8 cellular contexts compared by ENCODE assay signal in the genomic region with DNA sequence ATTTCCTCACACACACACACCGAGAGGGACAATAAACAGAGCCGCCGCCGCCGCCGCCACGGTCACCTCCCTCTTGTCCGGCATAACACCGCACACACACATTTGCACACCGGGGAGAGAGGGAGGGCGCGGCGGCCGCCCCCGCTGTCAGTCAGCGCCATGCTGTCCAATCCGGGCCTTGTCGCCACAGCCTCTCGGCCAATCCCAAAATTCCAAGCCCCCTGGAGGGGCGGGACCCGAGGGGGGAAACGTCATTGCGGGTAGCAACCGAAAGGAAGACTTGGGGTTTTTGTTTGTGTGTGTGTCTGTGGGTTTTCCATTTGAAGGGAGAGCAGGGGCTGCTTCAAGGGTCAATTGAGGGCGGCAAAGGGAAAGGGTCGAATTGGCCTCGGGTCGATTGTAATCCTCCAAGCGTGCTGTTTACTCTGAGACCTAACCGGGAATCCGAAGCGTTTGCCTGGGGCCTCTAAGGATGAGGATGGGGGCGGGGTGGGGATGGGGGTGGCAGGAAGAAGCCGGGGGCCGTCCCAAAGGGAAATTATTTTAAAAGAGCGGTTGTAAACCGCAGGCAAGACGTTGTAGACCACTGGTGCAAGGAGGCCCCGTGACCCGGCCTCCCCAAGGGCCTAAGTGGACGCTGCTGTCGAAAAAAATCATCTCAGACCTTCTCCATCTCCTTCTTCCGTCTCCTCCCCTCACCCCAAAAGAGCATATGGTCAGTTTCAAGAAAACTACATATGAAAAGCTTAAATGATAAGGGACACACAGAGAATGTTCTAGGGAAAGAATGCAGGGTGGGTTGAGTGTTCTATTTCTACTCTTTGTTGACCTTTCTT. TPM values are rescaled to one million over a fixed set of nuclear protein-coding genes. Genes with fewer than 3 reads are reported as not detected.
DNase-seq lines count a peak whose midpoint lies in the region; ATAC-seq and FAIRE-seq lines count a peak whose summit lies in the region.

A gene with protein sequence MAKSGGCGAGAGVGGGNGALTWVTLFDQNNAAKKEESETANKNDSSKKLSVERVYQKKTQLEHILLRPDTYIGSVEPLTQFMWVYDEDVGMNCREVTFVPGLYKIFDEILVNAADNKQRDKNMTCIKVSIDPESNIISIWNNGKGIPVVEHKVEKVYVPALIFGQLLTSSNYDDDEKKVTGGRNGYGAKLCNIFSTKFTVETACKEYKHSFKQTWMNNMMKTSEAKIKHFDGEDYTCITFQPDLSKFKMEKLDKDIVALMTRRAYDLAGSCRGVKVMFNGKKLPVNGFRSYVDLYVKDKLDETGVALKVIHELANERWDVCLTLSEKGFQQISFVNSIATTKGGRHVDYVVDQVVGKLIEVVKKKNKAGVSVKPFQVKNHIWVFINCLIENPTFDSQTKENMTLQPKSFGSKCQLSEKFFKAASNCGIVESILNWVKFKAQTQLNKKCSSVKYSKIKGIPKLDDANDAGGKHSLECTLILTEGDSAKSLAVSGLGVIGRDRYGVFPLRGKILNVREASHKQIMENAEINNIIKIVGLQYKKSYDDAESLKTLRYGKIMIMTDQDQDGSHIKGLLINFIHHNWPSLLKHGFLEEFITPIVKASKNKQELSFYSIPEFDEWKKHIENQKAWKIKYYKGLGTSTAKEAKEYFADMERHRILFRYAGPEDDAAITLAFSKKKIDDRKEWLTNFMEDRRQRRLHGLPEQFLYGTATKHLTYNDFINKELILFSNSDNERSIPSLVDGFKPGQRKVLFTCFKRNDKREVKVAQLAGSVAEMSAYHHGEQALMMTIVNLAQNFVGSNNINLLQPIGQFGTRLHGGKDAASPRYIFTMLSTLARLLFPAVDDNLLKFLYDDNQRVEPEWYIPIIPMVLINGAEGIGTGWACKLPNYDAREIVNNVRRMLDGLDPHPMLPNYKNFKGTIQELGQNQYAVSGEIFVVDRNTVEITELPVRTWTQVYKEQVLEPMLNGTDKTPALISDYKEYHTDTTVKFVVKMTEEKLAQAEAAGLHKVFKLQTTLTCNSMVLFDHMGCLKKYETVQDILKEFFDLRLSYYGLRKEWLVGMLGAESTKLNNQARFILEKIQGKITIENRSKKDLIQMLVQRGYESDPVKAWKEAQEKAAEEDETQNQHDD (N-terminal part only) (minus strand): TSS at position 98 of the 836 bp plus-strand sequence. CDS start 610 bp downstream, outside the sequence.

- intact Hi-C loops in aorta (cut with DNase I) = loop anchor here (5.0 kb wide), 2 partner anchors 122 to 127 kb away; a partner anchor contains a TSS

- DNase-seq in GM18507 (ENCODE audit: extremely low spot score, insufficient read length, low read depth) (peak; percentile 92), NCI-H2029 treated with DMSO at 0.1 percent for 48 hours (lab: John Stamatoyannopoulos, UW) (peak; percentile 84), T1000 (lab: John Stamatoyannopoulos, UW) (peak; percentile 93), astrocyte of the hippocampus (ENCODE audit: low read depth, low spot score) (peak; percentile 99), hepatic stellate cell (ENCODE audit: low spot score) (peak; percentile 99), aorta (peak; percentile 97)

- 1% methylated on average over 43 of the region's 43 CpGs for WGBS in aorta, 2 donors

- FAIRE-seq in GM18507 (lab: Jason Lieb, UNC) = peak; percentile 97

- H3K36me3 ChIP-seq in rectal smooth muscle tissue (ENCODE audit: control insufficient read depth, insufficient read depth, low read length) (no peaks in the 10 kb centered on the region), aorta (ENCODE audit: control insufficient read depth in 1 of 2, insufficient read depth in 2 of 2, low read length in 1 of 2) (no peaks in the 10 kb centered on the region)

- H3K4me3 ChIP-seq in rectal smooth muscle tissue (ENCODE audit: low read length) (peak within 1 kb of the TSS; percentile 92), aorta (ENCODE audit: low read length in 2 of 2) (peak within 1 kb of the TSS; percentile 80 to 95)

- H3K27me3 ChIP-seq in rectal smooth muscle tissue (ENCODE audit: control insufficient read depth, insufficient read depth, low read length) (no peaks in the 10 kb centered on the region), aorta (ENCODE audit: control insufficient read depth in 1 of 2, insufficient read depth in 2 of 2, low read length in 1 of 2) (no peaks in the 10 kb centered on the region)

- peak; percentile 87 for ATAC-seq in HG02981 (IDR thresholded peaks at IDR 0.05; ENCODE audit: unreplicated experiment)
- ATAC-seq in aorta (ENCODE audit: low FRiP score) = peak; percentile 99

- peaks cover 9% of the 10 kb centered on the region for H3K4me1 ChIP-seq in rectal smooth muscle tissue (ENCODE audit: control insufficient read depth, insufficient read depth, low read length)
- H3K4me1 ChIP-seq in aorta (ENCODE audit: control insufficient read depth in 1 of 2, insufficient read depth in 2 of 2, low read length in 2 of 2) = no peaks in the 10 kb centered on the region

- no peaks in the 10 kb centered on the region for H3K9me3 ChIP-seq in aorta (ENCODE audit: control insufficient read depth, low read length)

- H3K27ac ChIP-seq in rectal smooth muscle tissue (ENCODE audit: low read depth, low read length) = peak within 1 kb of the TSS; percentile 96
- H3K27ac ChIP-seq in aorta (ENCODE audit: low read depth in 1 of 2, low read length in 2 of 2) = peak within 1 kb of the TSS; percentile 62 to 93

- H3K9ac ChIP-seq in rectal smooth muscle tissue (ENCODE audit: low read length) = peak within 1 kb of the TSS; percentile 80

RNA-seq across cellular contexts. Expression of the gene that starts here (rescaled TPM):
- total RNA-seq in aorta = 10 to 100 TPM; 89.2 to 98.3 TPM
- polyA plus RNA-seq in aorta = 10 to 100 TPM; 28.8 to 53.1 TPM

Comparison
In these comparisons a context has a peak if more than half of its experiments do, and no peak if none do; other contexts are left out.
1. Peak in every context shown above with its lines: DNase-seq, ATAC-seq, H3K4me3 ChIP-seq and H3K27ac ChIP-seq.